Comparison of ENCODE assay signal across 14 cellular contexts in genomic region chr12:52976574-52977071, GRCh38. TPM values are rescaled to one million over a fixed set of nuclear protein-coding genes. Genes with fewer than 3 reads are reported as not detected.
A peak's percentile ranks its signal among the peaks of the same experiment; 100 is the strongest.
DNase-seq lines count a peak whose midpoint lies in the region; ATAC-seq, FAIRE-seq and TF ChIP-seq lines count a peak whose summit lies in the region.
"Had no signal": no experiment of that assay in that cellular context is flagged by ENCODE, and none has a peak within 500 bp of the region (broad histone marks: within the 10 kb centered on the region; RNA-seq: fewer than 3 reads in every experiment).

No MANE protein-coding gene starts in this region.

- no peaks in the 10 kb centered on the region for H3K79me1 ChIP-seq in H1 (ENCODE audit: low read depth, low read length)

- no peaks in the 10 kb centered on the region for H3K36me3 ChIP-seq in NT2/D1 (ENCODE audit: insufficient read depth, insufficient read length, low read length)
- no peaks in the 10 kb centered on the region for H3K36me3 ChIP-seq in H1 (ENCODE audit: control insufficient read depth in 2 of 4, insufficient read depth in 4 of 4, low read length in 3 of 4)
- H3K36me3 ChIP-seq in pancreas: no peaks in the 10 kb centered on the region
- H3K36me3 ChIP-seq: right atrium auricular region had no signal

- no peak overlapping the region for H3K23ac ChIP-seq in H1 (ENCODE audit: insufficient read length)

- TF ChIP-seq POLR2A in H1 (IDR thresholded peaks at IDR 0.05; ENCODE audit: control extremely low read depth in 1 of 2, low read depth in 2 of 2, low read length in 2 of 2): no peak

- TF ChIP-seq RAD21 in H1 (IDR thresholded peaks at IDR 0.05 in 1 of 2, conservative IDR thresholded peaks at IDR 0.05 in 1 of 2; ENCODE audit: low read depth in 2 of 2, low read length in 2 of 2): no peak

- no peak overlapping the region for H2BK20ac ChIP-seq in H1 (ENCODE audit: low read length)

- H3K27me3 Mint-ChIP-seq in progenitor cell of endocrine pancreas: no peaks in the 10 kb centered on the region
- peaks cover 13% of the 10 kb centered on the region for H3K27me3 Mint-ChIP-seq in WTC11 (ENCODE audit: low read depth)

- H3K4me2 ChIP-seq in H1 (ENCODE audit: insufficient read depth in 1 of 2, low read depth in 2 of 2, low read length in 2 of 2): no peak overlapping the region

- H3K36me3 Mint-ChIP-seq in progenitor cell of endocrine pancreas (ENCODE audit: insufficient read depth) (no peaks in the 10 kb centered on the region), WTC11 (no peaks in the 10 kb centered on the region)
- H3K36me3 Mint-ChIP-seq: activated naive CD4-positive, alpha-beta T cell treated with anti-CD3 and anti-CD28 coated beads, Interleukin-2, amount 50 U/mL, for 24 hours; immature natural killer cell had no signal

- H3K4me3 Mint-ChIP-seq in progenitor cell of endocrine pancreas (ENCODE audit: low read depth) (no peak overlapping the region), WTC11 (no peak overlapping the region)
- H3K4me3 Mint-ChIP-seq: activated naive CD4-positive, alpha-beta T cell treated with anti-CD3 and anti-CD28 coated beads, Interleukin-2, amount 50 U/mL, for 24 hours; immature natural killer cell had no signal

- no peak overlapping the region for H2AK5ac ChIP-seq in H1 (ENCODE audit: low read depth, low read length)

- ATAC-seq in pancreas (no peak), WTC11 (no peak; the same call in 1 of the 2 replicates)

- H3K14ac ChIP-seq in H1 (ENCODE audit: insufficient read length): no peak overlapping the region

- CTCF ChIA-PET in H1 (lab: Charles Lee; ENCODE audit: partially characterized antibody): interaction anchor here (0.5 to 21.2 kb wide), 7 partner anchors 13 to 1966 kb away, joined by 3 to 1250 read pairs (median 7); partner anchors contain the start of gene KRT8
- CTCF ChIA-PET in WTC11 (lab: Charles Lee): interaction anchor here (12.6 kb wide), 1 partner anchor 95 kb away, joined by 526 read pairs; no protein-coding TSS in a partner anchor

- H2BK5ac ChIP-seq in H1 (ENCODE audit: low read depth, low read length): no peak overlapping the region

- H4K20me1 ChIP-seq in H1 (replicated peaks in 1 of 2; ENCODE audit: control insufficient read depth in 1 of 2, insufficient read depth in 2 of 2, low read length in 2 of 2): no peaks in the 10 kb centered on the region

- H3K79me2 ChIP-seq in H1 (ENCODE audit: control insufficient read depth in 1 of 2, insufficient read depth in 2 of 2, low read length in 2 of 2): no peaks in the 10 kb centered on the region

- TF ChIP-seq CTCF in H1 (IDR thresholded peaks at IDR 0.05; ENCODE audit: control extremely low read depth in 1 of 3, insufficient read depth in 1 of 3, low read depth in 1 of 3, low read length in 3 of 3): no peak
- no peak for TF ChIP-seq CTCF in progenitor cell of endocrine pancreas (IDR thresholded peaks at IDR 0.05; ENCODE audit: unreplicated experiment)
- no peak for TF ChIP-seq CTCF in pancreas (IDR thresholded peaks at IDR 0.05)
- TF ChIP-seq CTCF in WTC11 (IDR thresholded peaks at IDR 0.05): no peak

- H2AFZ ChIP-seq in H1 (ENCODE audit: low read length): no peak overlapping the region

- no peak overlapping the region for H3K56ac ChIP-seq in H1 (replicated peaks; ENCODE audit: insufficient read length, low read depth, low read length)

- H3K4me1 ChIP-seq in NT2/D1 (ENCODE audit: insufficient read depth, insufficient read length) (peaks cover 31% of the 10 kb centered on the region), H1 (replicated peaks in 1 of 4; ENCODE audit: control insufficient read depth in 3 of 4, insufficient read depth in 4 of 4, low read length in 3 of 4) (peaks cover under 1 to 15% (median 3%) of the 10 kb centered on the region in 4 experiments; a peak in 6 of 7 replicates), pancreas (peaks cover 3 to 12% (median 11%) of the 10 kb centered on the region in 3 donors)

- no peak for FAIRE-seq in H1 (lab: Jason Lieb, UNC)
- no peak for FAIRE-seq in pancreas (lab: Jason Lieb, UNC)
- FAIRE-seq: GM18507 had no signal

- 0 out of 2 replicates have a peak overlapping the region, but pooled peaks have one; percentile 36 for H2BK15ac ChIP-seq in H1 (ENCODE audit: low read length)

- no peak overlapping the region for H4K91ac ChIP-seq in H1 (replicated peaks; ENCODE audit: insufficient read length, low read length)

- WGBS in H1 (ENCODE audit: extremely low coverage in 1 of 2, insufficient coverage in 1 of 2, insufficient read length in 1 of 2, insufficient replicate concordance in 2 of 2, low coverage in 1 of 2, low lambda C conversion rate in 2 of 2, missing lambda C conversion rate in 1 of 2), 2 experiments: 80% methylated on average over 3 of the region's 3 CpGs; no CpG with 5 or more reads in 1 of the 2 experiments
- 75 to 78% methylated on average over 3 of the region's 3 CpGs for WGBS in pancreas, 2 donors

- no peak overlapping the region for H4K5ac ChIP-seq in H1 (ENCODE audit: insufficient read length, low read depth, low read length)

- no peak for TF ChIP-seq EP300 in H1 (IDR thresholded peaks at IDR 0.05; ENCODE audit: borderline replicate concordance in 1 of 2, low read depth in 2 of 2, low read length in 2 of 2)

- DNase-seq in EH (ENCODE audit: low read depth) (peak; percentile 99), NT2/D1 (ENCODE audit: low read depth, low spot score) (peak; percentile 80), H1 (ENCODE audit: low read depth in 1 of 2, low spot score in 2 of 2) (no peak), progenitor cell of endocrine pancreas (ENCODE audit: low spot score, unreplicated experiment) (no peak), pancreas (no peak), cerebellar nuclear complex (lab: John Stamatoyannopoulos, UW) (no peak), WTC11 (ENCODE audit: low spot score) (no peak)
- DNase-seq in activated CD8-positive, alpha-beta memory T cell treated with anti-CD3 and anti-CD28 coated beads, Interleukin-2, amount 50 U/mL, for 4 hours: no peak
- DNase-seq: immature natural killer cell; stimulated activated naive CD4-positive, alpha-beta T cell treated with Interleukin-2 at 50 U/mL for 16 hours had no signal

- H3K4me1 Mint-ChIP-seq in progenitor cell of endocrine pancreas (ENCODE audit: low read depth): peaks cover 48% of the 10 kb centered on the region
- peaks cover 26% of the 10 kb centered on the region for H3K4me1 Mint-ChIP-seq in WTC11
- H3K4me1 Mint-ChIP-seq: activated naive CD4-positive, alpha-beta T cell treated with anti-CD3 and anti-CD28 coated beads, Interleukin-2, amount 50 U/mL, for 24 hours; immature natural killer cell had no signal

- H2BK12ac ChIP-seq in H1 (ENCODE audit: low read depth, low read length): 0 out of 2 replicates have a peak overlapping the region, but pooled peaks have one; percentile 45

- H3K9ac ChIP-seq in NT2/D1 (ENCODE audit: insufficient read length, low read depth): peak overlapping the region; percentile 0
- no peak overlapping the region for H3K9ac ChIP-seq in H1 (replicated peaks in 1 of 4; ENCODE audit: extremely low read depth in 1 of 4, low read depth in 3 of 4, low read length in 3 of 4)

- no peak overlapping the region for H3K18ac ChIP-seq in H1 (ENCODE audit: extremely low read depth, low read length)

- H3K27ac Mint-ChIP-seq in progenitor cell of endocrine pancreas (peak overlapping the region; percentile 78), WTC11 (no peak overlapping the region)
- H3K27ac Mint-ChIP-seq: activated naive CD4-positive, alpha-beta T cell treated with anti-CD3 and anti-CD28 coated beads, Interleukin-2, amount 50 U/mL, for 24 hours; immature natural killer cell had no signal

- no peak overlapping the region for H3K27ac ChIP-seq in H1 (ENCODE audit: low read depth, low read length)
- no peak overlapping the region for H3K27ac ChIP-seq in pancreas
- H3K27ac ChIP-seq: C4-2B had no signal

- H3K27me3 ChIP-seq in NT2/D1 (ENCODE audit: insufficient read depth, insufficient read length): no peaks in the 10 kb centered on the region
- H3K27me3 ChIP-seq in H1 (replicated peaks in 1 of 4; ENCODE audit: control insufficient read depth in 3 of 4, extremely low read depth in 1 of 4, insufficient read depth in 3 of 4, low read length in 3 of 4): no peaks in the 10 kb centered on the region
- no peaks in the 10 kb centered on the region for H3K27me3 ChIP-seq in pancreas
- H3K27me3 ChIP-seq: right atrium auricular region had no signal

- H3K9me3 Mint-ChIP-seq in progenitor cell of endocrine pancreas (ENCODE audit: low read depth) (no peaks in the 10 kb centered on the region), WTC11 (no peaks in the 10 kb centered on the region)
- H3K9me3 Mint-ChIP-seq: activated naive CD4-positive, alpha-beta T cell treated with anti-CD3 and anti-CD28 coated beads, Interleukin-2, amount 50 U/mL, for 24 hours had no signal

- no peak overlapping the region for H3K4ac ChIP-seq in H1 (replicated peaks; ENCODE audit: insufficient read length, low read depth, low read length)

- H3K9me3 ChIP-seq in NT2/D1 (ENCODE audit: insufficient read depth, low read length): no peaks in the 10 kb centered on the region
- no peaks in the 10 kb centered on the region for H3K9me3 ChIP-seq in H1 (ENCODE audit: insufficient read depth in 2 of 2, low read depth in 1 of 2, low read length in 1 of 2)
- H3K9me3 ChIP-seq in pancreas: no peaks in the 10 kb centered on the region
- H3K9me3 ChIP-seq: right atrium auricular region had no signal

- intact Hi-C loops in pancreas (cut with DNase I): loop anchor here in 2 of 3 donors (5.0 to 10.0 kb wide), 2 partner anchors 82 to 89 kb away; no protein-coding TSS in a partner anchor

- no peak overlapping the region for H4K8ac ChIP-seq in H1 (ENCODE audit: extremely low read depth, insufficient read depth, low read length)

- no peak overlapping the region for H2BK120ac ChIP-seq in H1 (replicated peaks; ENCODE audit: low read depth, low read length)

- POLR2A ChIA-PET in H1 (lab: Charles Lee; ENCODE audit: partially characterized antibody) (interaction anchor here (0.6 to 4.8 kb wide), 2 partner anchors 69 to 73 kb away, joined by 3 to 47 read pairs; partner anchors contain the start of gene KRT8), WTC11 (lab: Charles Lee) (interaction anchor here (1.4 kb wide), 1 partner anchor 71 kb away, joined by 7 read pairs; no protein-coding TSS in a partner anchor)

- H3K4me3 ChIP-seq in NT2/D1 (ENCODE audit: insufficient read length, low read depth) (no peak overlapping the region), H1 (ENCODE audit: extremely low read depth in 1 of 4, insufficient read depth in 2 of 4, low read depth in 3 of 4, low read length in 4 of 4) (no peak overlapping the region), pancreas (no peak overlapping the region)
- H3K4me3 ChIP-seq: right atrium auricular region had no signal

- peaks cover 3% of the 10 kb centered on the region; the same call in 1 of the 2 replicates for H3K23me2 ChIP-seq in H1 (ENCODE audit: low read depth, low read length)

RNA-seq across cellular contexts. Expression of gene KRT18, which starts 27.7 kb away (rescaled TPM):
- 375 and 391 TPM in 2 replicates for total RNA-seq in H1 (2021; fragmentation: NEBNext Ultra II Directional; extraction: Animal tissue kit (Norgen Biotek cat#: 25700))
- polyA plus RNA-seq in H1 (2011; rRNA removed): 236 and 263 TPM in 2 replicates
- 320 TPM for polyA plus RNA-seq in H1 (2011; cell fraction: cytosol; rRNA removed)
- polyA plus RNA-seq in H1 (2011; cell fraction: nucleus; rRNA removed): 356 TPM
- polyA plus RNA-seq in H1 (2012, experiment 1 of 2): 381 to 481 TPM (median 444 TPM) in 4 replicates
- polyA plus RNA-seq in H1 (2012, experiment 2 of 2): 459 TPM
- 314 TPM for polyA plus RNA-seq in H1 (2013, experiment 1 of 2)
- polyA plus RNA-seq in H1 (2013, experiment 2 of 2): 311 TPM
- 184 and 221 TPM in 2 replicates for polyA minus RNA-seq in H1 (2011; rRNA and poly(A)+ RNA removed)
- polyA minus RNA-seq in H1 (2011; cell fraction: cytosol; rRNA and poly(A)+ RNA removed): 173 TPM
- 115 TPM for polyA minus RNA-seq in H1 (2011; cell fraction: nucleus; rRNA and poly(A)+ RNA removed)
- 608 and 692 TPM in 2 replicates for total RNA-seq in progenitor cell of endocrine pancreas
- total RNA-seq in pancreas: 100 to 1,000 TPM; 309 to 595 (median 384) TPM
- 100 to 1,000 TPM; 526 to 610 TPM for polyA plus RNA-seq in pancreas
- 461 to 525 TPM (median 465 TPM) in 3 replicates for total RNA-seq in WTC11 (2021)

RNA-seq across cellular contexts. Expression of gene EIF4B, which starts 29.6 kb away (rescaled TPM):
- 811 and 816 TPM in 2 replicates for total RNA-seq in H1 (2021; fragmentation: NEBNext Ultra II Directional; extraction: Animal tissue kit (Norgen Biotek cat#: 25700))
- polyA plus RNA-seq in H1 (2011; rRNA removed): 269 and 307 TPM in 2 replicates
- polyA plus RNA-seq in H1 (2011; cell fraction: cytosol; rRNA removed): 530 TPM
- polyA plus RNA-seq in H1 (2011; cell fraction: nucleus; rRNA removed): 680 TPM
- 514 to 624 TPM (median 554 TPM) in 4 replicates for polyA plus RNA-seq in H1 (2012, experiment 1 of 2)
- 45.7 TPM for polyA plus RNA-seq in H1 (2012, experiment 2 of 2)
- polyA plus RNA-seq in H1 (2013, experiment 1 of 2): 453 TPM
- 431 TPM for polyA plus RNA-seq in H1 (2013, experiment 2 of 2)
- 939 and 1,134 TPM in 2 replicates for polyA minus RNA-seq in H1 (2011; rRNA and poly(A)+ RNA removed)
- 559 TPM for polyA minus RNA-seq in H1 (2011; cell fraction: cytosol; rRNA and poly(A)+ RNA removed)
- polyA minus RNA-seq in H1 (2011; cell fraction: nucleus; rRNA and poly(A)+ RNA removed): 516 TPM
- 447 and 487 TPM in 2 replicates for total RNA-seq in progenitor cell of endocrine pancreas
- total RNA-seq in pancreas: 100 to 1,000 TPM; 343 to 522 (median 446) TPM
- 10 to 100 TPM; 72.8 to 88.6 TPM for polyA plus RNA-seq in pancreas
- 730 to 860 TPM (median 838 TPM) in 3 replicates for total RNA-seq in WTC11 (2021)

Comparison
In these comparisons a context has a peak if more than half of its experiments do, and no peak if none do; other contexts are left out.
1. DNase-seq: peak in EH (single experiment) and NT2/D1 (single experiment); none in H1 (0 of 2), progenitor cell of endocrine pancreas (single experiment), pancreas (0 of 6), activated CD8-positive, alpha-beta memory T cell treated with anti-CD3 and anti-CD28 coated beads, Interleukin-2, amount 50 U/mL, for 4 hours (single experiment), cerebellar nuclear complex (0 of 2) and WTC11 (single experiment).